In the genomic region with DNA sequence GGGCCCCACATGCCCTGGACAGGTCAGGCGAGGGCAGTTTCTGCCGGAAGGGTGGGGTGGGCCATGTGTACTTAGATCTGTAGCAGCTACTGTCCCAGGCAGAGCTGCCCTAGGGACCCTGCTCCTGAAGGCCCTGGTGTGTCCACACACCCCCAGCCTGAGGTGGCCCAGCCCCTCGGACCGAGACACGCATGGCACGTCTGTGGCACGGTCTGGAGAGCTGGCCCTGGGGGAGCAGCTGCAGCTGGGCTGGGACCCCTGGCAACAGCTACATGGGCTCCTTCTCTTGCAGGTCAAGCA, we compare ENCODE assay signal across 22 cellular contexts. TPM values are rescaled to one million over a fixed set of nuclear protein-coding genes. Genes with fewer than 3 reads are reported as not detected.
"Had no signal": no experiment of that assay in that cellular context is flagged by ENCODE, and none has a peak within 500 bp of the region (broad histone marks: within the 10 kb centered on the region; RNA-seq: fewer than 3 reads in every experiment).

No MANE protein-coding gene starts in this region.

- H3K36me3 ChIP-seq: MG63 had no signal

- H3K27ac ChIP-seq: HL-60 had no signal

- H3K9me3 ChIP-seq: MG63 had no signal

- H3K4me3 ChIP-seq: MG63 had no signal

- DNase-seq: KBM-7, MG63, NCI-H1092, NCI-H1105 treated with DMSO at 0.1 percent for 48 hours, NCI-H1417 treated with DMSO at 0.1 percent for 48 hours, NCI-H146, NCI-H1694 treated with DMSO at 0.1 percent for 48 hours, NCI-H1930, NCI-H2081, NCI-H2107, NCI-H226, NCI-H446, NCI-H510A, NCI-H524 treated with DMSO at 0.1 percent for 48 hours, NCI-H69, NCI-H774, RPMI8226, SHP77, T-helper 1 cell had no signal

- ATAC-seq: SK-N-SH treated with all-trans-retinoic acid at 6 μM for 48 hours had no signal

- H3K27me3 ChIP-seq: MG63 had no signal

RNA-seq across cellular contexts. Expression of a gene that starts 25.7 kb away (rescaled TPM):
- total RNA-seq: LHCN-M2 had no signal

RNA-seq across cellular contexts. Expression of a gene that starts 28.3 kb away (rescaled TPM):
- total RNA-seq: LHCN-M2 had no signal
